ENCODE assay signal across 10 cellular contexts in genomic region chr5:172646716-172647285, GRCh38. TPM values are rescaled to one million over a fixed set of nuclear protein-coding genes. Genes with fewer than 3 reads are reported as not detected.
DNase-seq lines count a peak whose midpoint lies in the region; ATAC-seq and TF ChIP-seq lines count a peak whose summit lies in the region.
"Had no signal": no experiment of that assay in that cellular context is flagged by ENCODE, and none has a peak within 500 bp of the region (broad histone marks: within the 10 kb centered on the region; RNA-seq: fewer than 3 reads in every experiment).

No MANE protein-coding gene starts in this region.

- peak; percentile 27 for DNase-seq in G401 (ENCODE audit: low spot score)
- DNase-seq in Peyer's patch: no peak
- DNase-seq in heart left ventricle: peak in 4 of 5 donors; percentile 51 to 70 (median 61)
- DNase-seq in sciatic nerve (ENCODE audit: low spot score): no peak
- no peak for DNase-seq in ACHN
- DNase-seq in central memory CD4-positive, alpha-beta T cell: no peak
- DNase-seq in activated T-cell treated with anti-CD3 and anti-CD28 coated beads for 4 hours: no peak
- DNase-seq in left lobe of liver (ENCODE audit: low spot score): no peak
- DNase-seq: activated naive CD4-positive, alpha-beta T cell treated with Interleukin-2 at 50 U/mL for 16 hours; T-helper 17 cell had no signal

- intact Hi-C loops in heart left ventricle (cut with DNase I): loop anchor here in 6 of 10 donors (5.0 to 10.0 kb wide), 5 partner anchors 40 to 92 kb away; no protein-coding TSS in a partner anchor
- intact Hi-C loops in sciatic nerve (cut with DNase I): no loop called here

- no peaks in the 10 kb centered on the region for H3K27me3 ChIP-seq in Peyer's patch
- H3K27me3 ChIP-seq in heart left ventricle: peaks cover 0 to 4% (median 0%) of the 10 kb centered on the region in 9 donors

- peak overlapping the region in 3 of 4 donors; percentile 32 to 95 (median 87) for H3K27ac ChIP-seq in Peyer's patch
- H3K27ac ChIP-seq in heart left ventricle: peak overlapping the region in 11 of 12 donors; percentile 68 to 99 (median 96)

- TF ChIP-seq POLR2A in Peyer's patch (IDR thresholded peaks at IDR 0.05): no peak
- TF ChIP-seq POLR2A in heart left ventricle (IDR thresholded peaks at IDR 0.05): no peak

- no peaks in the 10 kb centered on the region for H3K9me3 ChIP-seq in Peyer's patch
- no peaks in the 10 kb centered on the region for H3K9me3 ChIP-seq in heart left ventricle

- ATAC-seq in heart left ventricle: peak; percentile 34 to 67 (median 54)
- peak; percentile 36 for ATAC-seq in sciatic nerve
- no peak for ATAC-seq in left lobe of liver
- ATAC-seq: T-helper 17 cell had no signal

- peak overlapping the region in 2 of 4 donors; percentile 10 to 27 for H3K4me3 ChIP-seq in Peyer's patch
- H3K4me3 ChIP-seq in heart left ventricle: peak overlapping the region in 8 of 12 donors; percentile 73 to 98 (median 88)

- H3K4me1 ChIP-seq in Peyer's patch (peaks cover 0 to 72% (median 0%) of the 10 kb centered on the region in 4 donors), heart left ventricle (peaks cover 4 to 94% (median 54%) of the 10 kb centered on the region in 12 donors)

- in situ Hi-C loops in G401 (cut with HindIII; ENCODE audit: low sequenced_read_pairs): no loop called here
- in situ Hi-C loops in ACHN (cut with HindIII; ENCODE audit: low pct_ligation_motif_present, low pct_unique_long_range_greater_than_20kb, low sequenced_read_pairs): no loop called here

- H3K36me3 ChIP-seq in Peyer's patch (no peaks in the 10 kb centered on the region), heart left ventricle (peaks cover 0 to 42% (median 10%) of the 10 kb centered on the region in 9 donors)

- TF ChIP-seq CTCF in Peyer's patch (IDR thresholded peaks at IDR 0.05): peak in 4 of 6 experiments; percentile 24 to 55 (median 50)
- peak; percentile 12 to 60 (median 40) for TF ChIP-seq CTCF in heart left ventricle (IDR thresholded peaks at IDR 0.05)

- WGBS in heart left ventricle, 4 donors: 41 to 52% (median 44%) methylated on average over 5 to 10 of the region's 10 CpGs

RNA-seq across cellular contexts. Expression of gene NEURL1B, which starts 5.7 kb away (rescaled TPM):
- 0.75 and 1.6 TPM in 2 replicates for total RNA-seq in G401 (2014; rRNA removed; shearing (Covaris generic))
- total RNA-seq in Peyer's patch (10 to 100 TPM; 38.8 to 97.2 (median 81.0) TPM), heart left ventricle (10 to 100 TPM; 16.1 to 47.1 (median 25.8) TPM), sciatic nerve (53.7 TPM), left lobe of liver (9.5 TPM)
- 10 to 100 TPM; 11.8 to 37.9 TPM for polyA plus RNA-seq in heart left ventricle

Comparison
In these comparisons a context has a peak if more than half of its experiments do, and no peak if none do; other contexts are left out.
1. DNase-seq: peak in G401 (single experiment) and heart left ventricle (4 of 5); none in Peyer's patch (0 of 3), sciatic nerve (single experiment), ACHN (single experiment), central memory CD4-positive, alpha-beta T cell (single experiment), activated T-cell treated with anti-CD3 and anti-CD28 coated beads for 4 hours (single experiment) and left lobe of liver (single experiment).